In the genomic region with DNA sequence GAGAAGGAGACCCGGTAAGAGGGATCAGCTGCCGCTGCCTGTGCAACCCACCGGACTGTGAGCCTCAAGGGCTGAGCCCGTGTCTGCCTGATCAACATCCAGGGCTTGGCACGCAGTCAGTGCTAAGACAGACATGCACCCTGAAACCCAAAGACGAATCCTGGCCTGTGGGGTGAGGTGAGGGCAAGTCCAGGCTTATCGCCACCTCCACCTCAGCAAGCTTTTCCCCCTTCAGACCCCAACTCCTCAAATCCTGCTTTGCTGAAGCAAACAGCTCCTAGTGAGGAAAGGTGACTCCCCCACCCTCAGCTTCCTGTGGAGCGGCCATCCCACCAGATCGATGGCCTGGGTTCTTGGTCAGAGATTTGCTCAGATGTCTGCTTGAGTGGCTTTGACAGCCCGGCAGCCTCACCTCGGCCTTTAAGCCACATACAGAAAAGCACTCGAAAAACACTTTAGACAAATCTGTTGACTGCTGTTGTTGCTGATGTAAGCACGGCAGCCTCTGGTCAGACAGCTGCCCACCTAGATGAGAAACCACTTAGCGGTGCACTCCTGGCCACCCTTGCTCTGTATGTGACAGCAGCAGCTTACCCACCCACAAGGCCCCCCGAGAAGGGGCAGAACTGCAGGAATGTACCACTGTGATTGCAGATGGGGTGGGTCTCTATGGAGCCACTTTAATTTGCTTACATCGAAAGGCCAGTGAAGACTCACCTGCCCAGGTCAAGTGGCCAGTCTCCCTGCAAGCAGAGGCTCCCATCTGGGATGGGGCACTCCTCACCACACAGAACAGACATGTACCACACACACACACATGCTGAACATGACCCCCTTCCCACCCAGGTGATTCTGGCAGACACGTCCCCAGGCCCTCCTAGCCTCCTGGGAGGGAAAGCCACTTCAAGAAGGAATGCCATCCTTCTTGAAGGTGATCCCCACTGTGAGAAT, we compare ENCODE assay signal across 22 cellular contexts. TPM values are rescaled to one million over a fixed set of nuclear protein-coding genes. Genes with fewer than 3 reads are reported as not detected.
DNase-seq lines count a peak whose midpoint lies in the region; ATAC-seq and FAIRE-seq lines count a peak whose summit lies in the region.
"Had no signal": no experiment of that assay in that cellular context is flagged by ENCODE, and none has a peak within 500 bp of the region (broad histone marks: within the 10 kb centered on the region; RNA-seq: fewer than 3 reads in every experiment).

No MANE protein-coding gene starts in this region.

- no peak for DNase-seq in T-helper 1 cell
- DNase-seq in DMS79 treated with DMSO at 0.1 percent for 48 hours (lab: John Stamatoyannopoulos, UW): peak; percentile 53
- no peak for DNase-seq in activated T-helper 1 cell treated with anti-CD3 and anti-CD28 coated beads, Interleukin-12 subunit alpha, Interleukin-12 subunit beta, Interleukin-2, Interleukin-4 antibody, amounts not matched to agents 30 ng/mL and 10 ng/mL and 1 ng/mL, durations not matched to agents 14 hours and 24 hours and 36 hours (ENCODE audit: low spot score)
- DNase-seq in neuronal stem cell (ENCODE audit: low spot score): no peak
- no peak for DNase-seq in RCC 7860 (ENCODE audit: low spot score)
- DNase-seq in left lobe of liver (ENCODE audit: low spot score): no peak
- DNase-seq: activated gamma-delta T cell treated with Interleukin-2 at 50 U/mL for 16 hours, DMS153, H9, left lung, NCI-H1092 treated with DMSO at 0.1 percent for 48 hours had no signal

- no peaks in the 10 kb centered on the region for H3K9me3 Mint-ChIP-seq in T-helper 1 cell treated with Interleukin-12 subunit alpha and Interleukin-12 subunit beta and Interleukin-4 antibody, amounts not matched to agents 30 μg/mL and 1 μg/mL, for 36 hours
- H3K9me3 Mint-ChIP-seq in activated T-helper 1 cell treated with anti-CD3 and anti-CD28 coated beads, Interleukin-12 subunit alpha, Interleukin-12 subunit beta, Interleukin-2, Interleukin-4 antibody, amounts not matched to agents 30 ng/mL and 10 ng/mL and 1 ng/mL, durations not matched to agents 14 hours and 24 hours and 36 hours: no peaks in the 10 kb centered on the region
- H3K9me3 Mint-ChIP-seq: CD14-positive monocyte, H9 had no signal

- no peak overlapping the region for H3K4ac ChIP-seq in neuronal stem cell (ENCODE audit: low read length)

- no peak overlapping the region for H2AK5ac ChIP-seq in neuronal stem cell (ENCODE audit: low read depth, low read length)

- no peak overlapping the region for H2AFZ ChIP-seq in neuronal stem cell (ENCODE audit: low read length)

- H3K9ac ChIP-seq in neuronal stem cell (ENCODE audit: low read depth, low read length, poor library complexity): peak overlapping the region; percentile 18
- H3K9ac ChIP-seq: KMS-11 had no signal

- no peaks in the 10 kb centered on the region for H3K27me3 ChIP-seq in neuronal stem cell (ENCODE audit: control insufficient read depth in 3 of 3, insufficient read depth in 3 of 3, low read depth in 1 of 3, low read length in 3 of 3)
- H3K27me3 ChIP-seq: left lung had no signal

- H4K91ac ChIP-seq in neuronal stem cell (ENCODE audit: low read depth, low read length, poor library complexity): no peak overlapping the region

- H3K27ac ChIP-seq in neuronal stem cell (replicated peaks; ENCODE audit: low read length): no peak overlapping the region
- H3K27ac ChIP-seq: epithelial cell of prostate, KMS-11 had no signal

- H3K79me1 ChIP-seq in neuronal stem cell (ENCODE audit: low read depth, low read length): no peaks in the 10 kb centered on the region

- H3K18ac ChIP-seq in neuronal stem cell (ENCODE audit: low read length): no peak overlapping the region

- no peak overlapping the region for H3K4me3 Mint-ChIP-seq in T-helper 1 cell treated with Interleukin-12 subunit alpha and Interleukin-12 subunit beta and Interleukin-4 antibody, amounts not matched to agents 30 μg/mL and 1 μg/mL, for 36 hours
- H3K4me3 Mint-ChIP-seq in activated T-helper 1 cell treated with anti-CD3 and anti-CD28 coated beads, Interleukin-12 subunit alpha, Interleukin-12 subunit beta, Interleukin-2, Interleukin-4 antibody, amounts not matched to agents 30 ng/mL and 10 ng/mL and 1 ng/mL, durations not matched to agents 14 hours and 24 hours and 36 hours: no peak overlapping the region
- H3K4me3 Mint-ChIP-seq: CD14-positive monocyte, H9 had no signal

- H3K4me3 ChIP-seq in neuronal stem cell (ENCODE audit: low read length in 2 of 2): peak overlapping the region in 1 of 2 donors; percentile 3
- H3K4me3 ChIP-seq: left lung, skin epidermis had no signal

- no peak overlapping the region for H4K8ac ChIP-seq in neuronal stem cell (ENCODE audit: low read depth, low read length)

- intact Hi-C loops in activated T-helper 1 cell treated with anti-CD3 and anti-CD28 coated beads, Interleukin-12 subunit alpha, Interleukin-12 subunit beta, Interleukin-2, Interleukin-4 antibody, amounts not matched to agents 30 ng/mL and 10 ng/mL and 1 ng/mL, durations not matched to agents 14 hours and 24 hours and 36 hours (cut with micrococcal nuclease): no loop called here

- peaks cover 76 to 100% of the 10 kb centered on the region in 2 donors for H3K36me3 ChIP-seq in neuronal stem cell (replicated peaks in 1 of 2; ENCODE audit: control insufficient read depth in 2 of 2, insufficient read depth in 2 of 2, low read length in 2 of 2)

- no peak for ATAC-seq in HG03354 (IDR thresholded peaks at IDR 0.05; ENCODE audit: poor library complexity, severe bottlenecking, unreplicated experiment)
- ATAC-seq in left lobe of liver: no peak

- H3K4me1 Mint-ChIP-seq in T-helper 1 cell treated with Interleukin-12 subunit alpha and Interleukin-12 subunit beta and Interleukin-4 antibody, amounts not matched to agents 30 μg/mL and 1 μg/mL, for 36 hours (ENCODE audit: low read depth): no peaks in the 10 kb centered on the region
- H3K4me1 Mint-ChIP-seq in activated T-helper 1 cell treated with anti-CD3 and anti-CD28 coated beads, Interleukin-12 subunit alpha, Interleukin-12 subunit beta, Interleukin-2, Interleukin-4 antibody, amounts not matched to agents 30 ng/mL and 10 ng/mL and 1 ng/mL, durations not matched to agents 14 hours and 24 hours and 36 hours (ENCODE audit: low read depth): no peaks in the 10 kb centered on the region
- H3K4me1 Mint-ChIP-seq: CD14-positive monocyte, H9 had no signal

- no peak overlapping the region for H3K4me2 ChIP-seq in neuronal stem cell (ENCODE audit: insufficient read depth, low read length, poor library complexity, severe bottlenecking)
- H3K4me2 ChIP-seq: KMS-11 had no signal

- H2BK5ac ChIP-seq in neuronal stem cell (ENCODE audit: low read length): peak overlapping the region; percentile 25

- H3K27me3 Mint-ChIP-seq in T-helper 1 cell treated with Interleukin-12 subunit alpha and Interleukin-12 subunit beta and Interleukin-4 antibody, amounts not matched to agents 30 μg/mL and 1 μg/mL, for 36 hours (ENCODE audit: low read depth): no peaks in the 10 kb centered on the region
- H3K27me3 Mint-ChIP-seq in activated T-helper 1 cell treated with anti-CD3 and anti-CD28 coated beads, Interleukin-12 subunit alpha, Interleukin-12 subunit beta, Interleukin-2, Interleukin-4 antibody, amounts not matched to agents 30 ng/mL and 10 ng/mL and 1 ng/mL, durations not matched to agents 14 hours and 24 hours and 36 hours (ENCODE audit: insufficient read depth): no peaks in the 10 kb centered on the region

- peak overlapping the region; percentile 10 for H3K23ac ChIP-seq in neuronal stem cell (ENCODE audit: low read depth, low read length, poor library complexity)

- H2BK120ac ChIP-seq in neuronal stem cell (ENCODE audit: low read depth, low read length): no peak overlapping the region

- no peak for FAIRE-seq in RCC 7860 (lab: Jason Lieb, UNC)
- FAIRE-seq: A204.1, astrocyte, colon, frontal cortex had no signal

- H2BK15ac ChIP-seq in neuronal stem cell (ENCODE audit: low read length): no peak overlapping the region

- WGBS in neuronal stem cell (ENCODE audit: extremely low coverage in 2 of 2, insufficient read length in 2 of 2, insufficient replicate concordance in 1 of 2), 2 donors: no CpG with 5 or more reads among the region's 17 CpGs

- no peak overlapping the region for H2BK12ac ChIP-seq in neuronal stem cell (ENCODE audit: low read length)

- H3K36me3 Mint-ChIP-seq in T-helper 1 cell treated with Interleukin-12 subunit alpha and Interleukin-12 subunit beta and Interleukin-4 antibody, amounts not matched to agents 30 μg/mL and 1 μg/mL, for 36 hours (ENCODE audit: low read depth): peaks cover 52% of the 10 kb centered on the region
- H3K36me3 Mint-ChIP-seq in activated T-helper 1 cell treated with anti-CD3 and anti-CD28 coated beads, Interleukin-12 subunit alpha, Interleukin-12 subunit beta, Interleukin-2, Interleukin-4 antibody, amounts not matched to agents 30 ng/mL and 10 ng/mL and 1 ng/mL, durations not matched to agents 14 hours and 24 hours and 36 hours (ENCODE audit: low read depth): peaks cover 52% of the 10 kb centered on the region

- H3K14ac ChIP-seq in neuronal stem cell (ENCODE audit: low read length): no peak overlapping the region

- H3K9me3 ChIP-seq in neuronal stem cell (replicated peaks in 1 of 2; ENCODE audit: control insufficient read depth in 2 of 2, insufficient read depth in 1 of 2, low read depth in 1 of 2, low read length in 2 of 2): no peaks in the 10 kb centered on the region
- H3K9me3 ChIP-seq: left lung had no signal

- H3K4me1 ChIP-seq in neuronal stem cell (ENCODE audit: control insufficient read depth in 2 of 2, insufficient read depth in 1 of 2, low read depth in 1 of 2, low read length in 2 of 2): no peaks in the 10 kb centered on the region
- H3K4me1 ChIP-seq: left lung had no signal

- H3K27ac Mint-ChIP-seq in T-helper 1 cell treated with Interleukin-12 subunit alpha and Interleukin-12 subunit beta and Interleukin-4 antibody, amounts not matched to agents 30 μg/mL and 1 μg/mL, for 36 hours: peak overlapping the region; percentile 67
- H3K27ac Mint-ChIP-seq in activated T-helper 1 cell treated with anti-CD3 and anti-CD28 coated beads, Interleukin-12 subunit alpha, Interleukin-12 subunit beta, Interleukin-2, Interleukin-4 antibody, amounts not matched to agents 30 ng/mL and 10 ng/mL and 1 ng/mL, durations not matched to agents 14 hours and 24 hours and 36 hours: peak overlapping the region; percentile 34

RNA-seq across cellular contexts. Expression of a gene that starts 14.8 kb away (rescaled TPM):
- 120 and 127 TPM in 2 replicates for total RNA-seq in activated T-helper 1 cell treated with anti-CD3 and anti-CD28 coated beads, Interleukin-12 subunit alpha, Interleukin-12 subunit beta, Interleukin-2, Interleukin-4 antibody, amounts not matched to agents 30 ng/mL and 10 ng/mL and 1 ng/mL, durations not matched to agents 14 hours and 24 hours and 36 hours
- 125 TPM for polyA plus RNA-seq in neuronal stem cell (2013, experiment 1 of 2)
- polyA plus RNA-seq in neuronal stem cell (2013, experiment 2 of 2): 118 TPM
- 63.8 TPM for total RNA-seq in left lobe of liver

RNA-seq across cellular contexts. Expression of a gene that starts 16.6 kb away (rescaled TPM):
- total RNA-seq in activated T-helper 1 cell treated with anti-CD3 and anti-CD28 coated beads, Interleukin-12 subunit alpha, Interleukin-12 subunit beta, Interleukin-2, Interleukin-4 antibody, amounts not matched to agents 30 ng/mL and 10 ng/mL and 1 ng/mL, durations not matched to agents 14 hours and 24 hours and 36 hours: not detected in 2 replicates
- 0.10 TPM for polyA plus RNA-seq in neuronal stem cell (2013, experiment 1 of 2)
- 0.12 TPM for polyA plus RNA-seq in neuronal stem cell (2013, experiment 2 of 2)
- not detected for total RNA-seq in left lobe of liver
- total RNA-seq: astrocyte, H9, myocyte had no signal

RNA-seq across cellular contexts. Expression of a gene that starts 34.3 kb away (rescaled TPM):
- total RNA-seq in activated T-helper 1 cell treated with anti-CD3 and anti-CD28 coated beads, Interleukin-12 subunit alpha, Interleukin-12 subunit beta, Interleukin-2, Interleukin-4 antibody, amounts not matched to agents 30 ng/mL and 10 ng/mL and 1 ng/mL, durations not matched to agents 14 hours and 24 hours and 36 hours: 0.65 and 1.5 TPM in 2 replicates
- 0.04 TPM for polyA plus RNA-seq in neuronal stem cell (2013, experiment 1 of 2)
- 0.03 TPM for polyA plus RNA-seq in neuronal stem cell (2013, experiment 2 of 2)
- total RNA-seq in left lobe of liver: 10.3 TPM
- total RNA-seq: astrocyte, myocyte had no signal
